8 cellular contexts compared by ENCODE assay signal in genomic region chr12:15910864-15911696, GRCh38. TPM values are rescaled to one million over a fixed set of nuclear protein-coding genes. Genes with fewer than 3 reads are reported as not detected.
DNase-seq lines count a peak whose midpoint lies in the region; ATAC-seq and TF ChIP-seq lines count a peak whose summit lies in the region.

DERA (plus strand) TSS chr12:15911332; CDS start chr12:15911384, 52 bp downstream.

- peaks cover 12% of the 10 kb centered on the region for H3K4me1 ChIP-seq in neural progenitor cell
- peaks cover 0 to 13% (median 11%) of the 10 kb centered on the region in 5 donors for H3K4me1 ChIP-seq in subcutaneous abdominal adipose tissue (ENCODE audit: control insufficient read depth in 5 of 5, insufficient read depth in 5 of 5, low read length in 5 of 5)

- DNase-seq in EH (ENCODE audit: low read depth): peak; percentile 79
- peak; percentile 2 for DNase-seq in KG1 (lab: John Stamatoyannopoulos, UW)
- peak; percentile 71 for DNase-seq in RWPE1 (ENCODE audit: low spot score)
- peak; percentile 28 for DNase-seq in activated gamma-delta T cell (lab: John Stamatoyannopoulos, UW)
- DNase-seq in foreskin fibroblast: peak; percentile 76 to 93
- DNase-seq in neural progenitor cell (ENCODE audit: low spot score): peak; percentile 88

- peak within 1 kb of the TSS; percentile 77 for H3K9ac ChIP-seq in neural progenitor cell
- peak within 1 kb of the TSS; percentile 89 to 98 (median 93) for H3K9ac ChIP-seq in subcutaneous abdominal adipose tissue (ENCODE audit: low read length in 5 of 5)

- H3K36me3 ChIP-seq in neural progenitor cell: no peaks in the 10 kb centered on the region
- H3K36me3 ChIP-seq in subcutaneous abdominal adipose tissue (ENCODE audit: control insufficient read depth in 5 of 5, insufficient read depth in 5 of 5, low read length in 5 of 5): peaks cover 10 to 14% (median 12%) of the 10 kb centered on the region in 5 donors

- peaks cover 21% of the 10 kb centered on the region for H3F3A ChIP-seq in neural progenitor cell (ENCODE audit: low read depth)

- no peaks in the 10 kb centered on the region for H3K9me3 Mint-ChIP-seq in neural progenitor cell

- peaks cover 20% of the 10 kb centered on the region for H4K20me1 ChIP-seq in neural progenitor cell (ENCODE audit: low read depth)

- peak within 1 kb of the TSS; percentile 93 for H3K4me3 Mint-ChIP-seq in neural progenitor cell

- POLR2A ChIA-PET in RWPE1 (lab: Yijun Ruan, JAX; ENCODE audit: low non-redundant PET): interaction anchor here (0.6 kb wide), 2 partner anchors 415 to 949 kb away, joined by 3 to 5 read pairs; no protein-coding TSS in a partner anchor

- H3K27ac ChIP-seq in RWPE1 (peak within 1 kb of the TSS; percentile 81), neural progenitor cell (peak within 1 kb of the TSS; percentile 61), subcutaneous abdominal adipose tissue (ENCODE audit: low read depth, low read length) (peak within 1 kb of the TSS; percentile 90)

- H3K9me3 ChIP-seq in neural progenitor cell (ENCODE audit: low read depth) (no peaks in the 10 kb centered on the region), subcutaneous abdominal adipose tissue (ENCODE audit: control insufficient read depth in 5 of 5, low read length in 5 of 5) (no peaks in the 10 kb centered on the region)

- H3K4me3 ChIP-seq in foreskin fibroblast (ENCODE audit: low read depth in 1 of 2, low read length in 2 of 2): peak within 1 kb of the TSS; percentile 80 to 81
- H3K4me3 ChIP-seq in neural progenitor cell: peak within 1 kb of the TSS; percentile 74
- H3K4me3 ChIP-seq in subcutaneous abdominal adipose tissue (ENCODE audit: low read depth in 1 of 5, low read length in 5 of 5): peak within 1 kb of the TSS; percentile 82 to 94 (median 86)

- H3K36me3 Mint-ChIP-seq in neural progenitor cell: peaks cover 3% of the 10 kb centered on the region

- CTCF ChIA-PET in RWPE1 (lab: Yijun Ruan, JAX): interaction anchor here (0.8 to 1.1 kb wide), 2 partner anchors 12 to 71 kb away, joined by 3 to 5 read pairs; no protein-coding TSS in a partner anchor

- peak within 1 kb of the TSS; percentile 63 for H2AFZ ChIP-seq in neural progenitor cell (replicated peaks)

- H3K4me2 ChIP-seq in neural progenitor cell: peak within 1 kb of the TSS; percentile 91

- no peaks in the 10 kb centered on the region for H3K27me3 Mint-ChIP-seq in neural progenitor cell (ENCODE audit: insufficient read depth, low read depth)

- TF ChIP-seq CTCF in RWPE1 (conservative IDR thresholded peaks at IDR 0.05; ENCODE audit: low read depth) (no peak), foreskin fibroblast (IDR thresholded peaks at IDR 0.05; ENCODE audit: low read depth, low read length) (no peak), neural progenitor cell (IDR thresholded peaks at IDR 0.05) (peak; percentile 5)

- peaks cover 23% of the 10 kb centered on the region for H3K4me1 Mint-ChIP-seq in neural progenitor cell

- ATAC-seq in GM21737 (IDR thresholded peaks at IDR 0.05; ENCODE audit: unreplicated experiment): peak; percentile 97

- H3K79me2 ChIP-seq in neural progenitor cell (ENCODE audit: low read depth): peaks cover 38% of the 10 kb centered on the region

- H3K27ac Mint-ChIP-seq in neural progenitor cell: peak within 1 kb of the TSS; percentile 96

- H3K27me3 ChIP-seq in neural progenitor cell (no peaks in the 10 kb centered on the region), subcutaneous abdominal adipose tissue (ENCODE audit: control insufficient read depth in 5 of 5, insufficient read depth in 4 of 5, low read length in 5 of 5) (no peaks in the 10 kb centered on the region)

RNA-seq across cellular contexts. Expression of gene DERA, which starts in this region (rescaled TPM):
- 64.6 and 91.2 TPM in 2 replicates for total RNA-seq in neural progenitor cell (ENCODE audit: low replicate concordance)

Comparison
In these comparisons a context has a peak if more than half of its experiments do, and no peak if none do; other contexts are left out.
1. Peak in every context shown above with its lines: DNase-seq, ATAC-seq, H3K4me3 ChIP-seq and H3K27ac ChIP-seq.
2. DNase-seq: peak in every context shown above with its lines; median percentile 88 in neural progenitor cell; 84 in foreskin fibroblast; 79 in EH; 71 in RWPE1; 28 in activated gamma-delta T cell; 2 in KG1.